In the genomic region with DNA sequence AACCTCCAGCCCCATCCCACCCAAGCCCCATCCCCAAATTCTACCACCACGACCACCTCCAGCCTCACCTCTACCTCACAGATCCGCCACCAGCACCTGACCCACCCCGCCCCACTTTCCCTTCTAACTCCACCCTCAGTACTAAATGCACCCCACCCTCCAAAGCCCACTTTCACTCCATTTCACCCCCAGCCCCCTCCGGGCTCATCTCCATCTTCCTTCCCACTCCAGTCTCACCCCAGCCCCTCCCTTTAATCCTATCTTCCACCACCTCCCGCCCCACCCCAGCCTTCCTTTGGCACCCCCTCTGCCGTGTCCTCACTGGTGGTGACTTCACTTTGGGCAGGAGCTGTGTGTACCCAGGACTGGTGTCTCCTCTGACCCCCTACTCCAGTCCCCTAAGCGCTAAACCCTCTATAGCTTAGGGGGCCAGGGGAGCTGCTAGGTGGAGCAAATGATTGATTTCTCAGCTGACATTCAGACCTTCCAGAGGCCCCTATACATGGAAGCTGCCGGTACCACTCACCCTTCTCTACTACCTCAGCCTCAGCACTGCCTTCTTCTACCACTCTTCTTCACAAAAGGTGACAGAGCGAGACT, we compare ENCODE assay signal across 13 cellular contexts. TPM values are rescaled to one million over a fixed set of nuclear protein-coding genes. Genes with fewer than 3 reads are reported as not detected.
DNase-seq lines count a peak whose midpoint lies in the region; ATAC-seq, FAIRE-seq and TF ChIP-seq lines count a peak whose summit lies in the region.
"Had no signal": no experiment of that assay in that cellular context is flagged by ENCODE, and none has a peak within 500 bp of the region (broad histone marks: within the 10 kb centered on the region; RNA-seq: fewer than 3 reads in every experiment).

No MANE protein-coding gene starts in this region.

- H3K27ac Mint-ChIP-seq in brain, result peak overlapping the region in 3 of 5 experiments; percentile 77 to 83 (median 80)
- peak overlapping the region; percentile 62 for H3K27ac Mint-ChIP-seq in memory B cell
- H3K27ac Mint-ChIP-seq: activated CD4-positive, alpha-beta memory T cell treated with anti-CD3 and anti-CD28 coated beads for 36 hours; activated naive CD8-positive, alpha-beta T cell treated with anti-CD3 and anti-CD28 coated beads, Interleukin-2, amount 50 U/mL, for 24 hours; activated T-cell treated with anti-CD3 and anti-CD28 coated beads, Interleukin-2, amount 50 U/mL, for 72 hours had no signal

- H3K27me3 Mint-ChIP-seq in brain (peaks cover 26% of the 10 kb centered on the region), memory B cell (no peaks in the 10 kb centered on the region)

- H3K9ac ChIP-seq in subcutaneous abdominal adipose tissue (ENCODE audit: low read length in 5 of 5), result peak overlapping the region in 3 of 5 donors; percentile 11 to 32 (median 14)

- H3K4me1 ChIP-seq in subcutaneous abdominal adipose tissue (ENCODE audit: control insufficient read depth in 5 of 5, insufficient read depth in 5 of 5, low read length in 5 of 5), result peaks cover 14 to 48% (median 37%) of the 10 kb centered on the region in 5 donors

- H3K9me3 Mint-ChIP-seq in brain (peaks cover 0 to 2% (median 0%) of the 10 kb centered on the region in 5 experiments), memory B cell (no peaks in the 10 kb centered on the region)
- H3K9me3 Mint-ChIP-seq: activated CD4-positive, alpha-beta memory T cell treated with anti-CD3 and anti-CD28 coated beads for 36 hours; activated naive CD8-positive, alpha-beta T cell treated with anti-CD3 and anti-CD28 coated beads, Interleukin-2, amount 50 U/mL, for 24 hours; activated T-cell treated with anti-CD3 and anti-CD28 coated beads, Interleukin-2, amount 50 U/mL, for 72 hours had no signal

- H3K27ac ChIP-seq in subcutaneous abdominal adipose tissue (ENCODE audit: low read depth, low read length), result peak overlapping the region; percentile 60
- H3K27ac ChIP-seq: ovary had no signal

- H3K4me3 ChIP-seq in subcutaneous abdominal adipose tissue (ENCODE audit: low read depth in 1 of 5, low read length in 5 of 5), result no peak overlapping the region
- H3K4me3 ChIP-seq: ovary had no signal

- TF ChIP-seq CTCF in brain (conservative IDR thresholded peaks at IDR 0.05), result no peak

- H3K27me3 ChIP-seq in subcutaneous abdominal adipose tissue (ENCODE audit: control insufficient read depth in 5 of 5, insufficient read depth in 4 of 5, low read length in 5 of 5), result no peaks in the 10 kb centered on the region
- H3K27me3 ChIP-seq: ovary had no signal

- peaks cover 36% of the 10 kb centered on the region for H3K4me1 Mint-ChIP-seq in brain
- peaks cover 44% of the 10 kb centered on the region for H3K4me1 Mint-ChIP-seq in memory B cell

- H3K36me3 ChIP-seq in subcutaneous abdominal adipose tissue (ENCODE audit: control insufficient read depth in 5 of 5, insufficient read depth in 5 of 5, low read length in 5 of 5), result peaks cover 0 to 6% (median 4%) of the 10 kb centered on the region in 5 donors
- H3K36me3 ChIP-seq: ovary had no signal

- H3K4me3 Mint-ChIP-seq in brain (peak overlapping the region in 2 of 5 experiments; percentile 34 to 83), memory B cell (no peak overlapping the region)
- H3K4me3 Mint-ChIP-seq: activated CD4-positive, alpha-beta memory T cell treated with anti-CD3 and anti-CD28 coated beads for 36 hours; activated naive CD8-positive, alpha-beta T cell treated with anti-CD3 and anti-CD28 coated beads, Interleukin-2, amount 50 U/mL, for 24 hours; activated T-cell treated with anti-CD3 and anti-CD28 coated beads, Interleukin-2, amount 50 U/mL, for 72 hours had no signal

- no peaks in the 10 kb centered on the region for H3K9me3 ChIP-seq in subcutaneous abdominal adipose tissue (ENCODE audit: control insufficient read depth in 5 of 5, low read length in 5 of 5)
- H3K9me3 ChIP-seq: ovary had no signal

- ATAC-seq in memory B cell (ENCODE audit: low read depth) (no peak), GM21526 (IDR thresholded peaks at IDR 0.05; ENCODE audit: low FRiP score, unreplicated experiment) (no peak)
- ATAC-seq: activated naive CD8-positive, alpha-beta T cell treated with anti-CD3 and anti-CD28 coated beads, Interleukin-2, amount 50 U/mL, for 24 hours; activated T-cell treated with anti-CD3 and anti-CD28 coated beads, Interleukin-2, amount 50 U/mL, for 72 hours had no signal

- no peak for FAIRE-seq in RCC 7860 (lab: Jason Lieb, UNC)

- H3K36me3 Mint-ChIP-seq in brain (peaks cover 13% of the 10 kb centered on the region), memory B cell (no peaks in the 10 kb centered on the region)

- DNase-seq in HK-2 (ENCODE audit: unreplicated experiment) (peak; percentile 41), memory B cell (ENCODE audit: low spot score in 2 of 2) (no peak), amygdala (lab: John Stamatoyannopoulos, UW) (no peak), RCC 7860 (ENCODE audit: low spot score) (no peak)
- no peak for DNase-seq in stimulated activated CD8-positive, alpha-beta memory T cell treated with anti-CD3 and anti-CD28 coated beads, Interleukin-4, amount 100 ng/mL, for 48 hours
- DNase-seq: SIG-M5 had no signal

RNA-seq across cellular contexts. Expression of gene NSFL1C, which starts 2.8 kb away (rescaled TPM):
- 122 TPM for polyA plus RNA-seq in brain (ENCODE audit: insufficient read depth, low read depth, low replicate concordance)

RNA-seq across cellular contexts. Expression of gene SIRPB2, which starts 21.8 kb away (rescaled TPM):
- polyA plus RNA-seq in brain (ENCODE audit: insufficient read depth, low read depth, low replicate concordance), result 0.95 TPM
